Comparison of ENCODE assay signal across 16 cellular contexts in genomic region chr5:55634866-55635265, GRCh38.
A peak's percentile ranks its signal among the peaks of the same experiment; 100 is the strongest.
DNase-seq lines count a peak whose midpoint lies in the region; FAIRE-seq lines count a peak whose summit lies in the region.
"Had no signal": no experiment of that assay in that cellular context is flagged by ENCODE, and none has a peak within 500 bp of the region (broad histone marks: within the 10 kb centered on the region; RNA-seq: fewer than 3 reads in every experiment).

No MANE protein-coding gene starts in this region.

- H3K4me1 ChIP-seq in skeletal muscle satellite cell (ENCODE audit: control insufficient read depth, insufficient read depth, low read length), result peaks cover 48% of the 10 kb centered on the region

- H3K9me3 ChIP-seq in skeletal muscle satellite cell (replicated peaks; ENCODE audit: low read length), result no peaks in the 10 kb centered on the region
- H3K9me3 ChIP-seq: body of pancreas had no signal

- H3K4me3 ChIP-seq in skeletal muscle satellite cell (ENCODE audit: low read length), result no peak overlapping the region
- H3K4me3 ChIP-seq: body of pancreas had no signal

- no peak for FAIRE-seq in frontal cortex (lab: Jason Lieb, UNC)

- peak; percentile 40 for DNase-seq in COLO829 (ENCODE audit: low spot score)
- DNase-seq in M059J (ENCODE audit: low read depth), result peak; percentile 41
- DNase-seq in kidney tubule cell (ENCODE audit: low spot score), result peak; percentile 29
- no peak for DNase-seq in GM19240 (ENCODE audit: insufficient read length, low spot score)
- DNase-seq in D341Med (ENCODE audit: low spot score), result no peak
- no peak for DNase-seq in frontal cortex (ENCODE audit: low spot score in 2 of 2)
- DNase-seq in LoVo (ENCODE audit: low spot score), result no peak
- DNase-seq: activated CD4-positive, CD25-positive, alpha-beta regulatory T cell treated with anti-CD3 and anti-CD28 coated beads, Interleukin-2, amount 50 U/mL, for 72 hours; activated gamma-delta T cell; KBM-7; left cardiac atrium; NCI-H1436; NCI-H226; stimulated activated naive B cell treated with anti-CD40 and anti-IgM and Interleukin-4, amounts not matched to agents 10 μg/mL and 1 μg/mL and 100 μg/mL, for 72 hours had no signal

- no peaks in the 10 kb centered on the region for H3K36me3 ChIP-seq in skeletal muscle satellite cell (ENCODE audit: insufficient read depth, low read length)

- H3K9ac ChIP-seq in skeletal muscle satellite cell (ENCODE audit: low read depth, low read length), result no peak overlapping the region

- peak overlapping the region; percentile 71 for H3K4me2 ChIP-seq in skeletal muscle satellite cell (ENCODE audit: low read length)

- no peaks in the 10 kb centered on the region for H3K27me3 ChIP-seq in skeletal muscle satellite cell (ENCODE audit: control insufficient read depth, insufficient read depth, low read length)
- H3K27me3 ChIP-seq: body of pancreas had no signal

Comparison
In these comparisons a context has a peak if more than half of its experiments do, and no peak if none do; other contexts are left out.
1. DNase-seq: peak in COLO829 (single experiment), M059J (single experiment) and kidney tubule cell (single experiment); none in GM19240 (single experiment), D341Med (single experiment), frontal cortex (0 of 2) and LoVo (single experiment).